Comparison of ENCODE assay signal across 23 cellular contexts in genomic region chr9:30995951-30996738, GRCh38.
"Had no signal": no experiment of that assay in that cellular context is flagged by ENCODE, and none has a peak within 500 bp of the region (broad histone marks: within the 10 kb centered on the region; RNA-seq: fewer than 3 reads in every experiment).

No MANE protein-coding gene starts in this region.

- DNase-seq: effector memory CD4-positive, alpha-beta T cell; esophagus squamous epithelium; foreskin keratinocyte; head of caudate nucleus; hippocampal formation; kidney glomerular epithelial cell; mesendoderm; naive B cell; occipital lobe; retina; spleen; stimulated activated CD4-positive, alpha-beta T cell treated with anti-CD3 and anti-CD28 coated beads, Interleukin-15, amount 100 ng/mL, for 24 hours; stimulated activated CD4-positive, alpha-beta T cell treated with anti-CD3 and anti-CD28 coated beads, Interleukin-1b, Interleukin-23, amount 100 ng/mL, for 48 hours; stimulated activated CD4-positive, alpha-beta T cell treated with anti-CD3 and anti-CD28 coated beads, Interleukin-4, amount 100 ng/mL, for 24 hours; tibial artery; upper lobe of left lung; uterus had no signal

- H3K4me1 Mint-ChIP-seq: naive B cell; nephron; stimulated activated memory B cell treated with anti-CD40 and anti-IgM and Interleukin-4, amounts not matched to agents 10 μg/mL and 1 μg/mL and 100 μg/mL, for 72 hours had no signal

- H3K9me3 Mint-ChIP-seq: stimulated activated naive CD8-positive, alpha-beta T cell treated with anti-CD3 and anti-CD28 coated beads, Interleukin-15, Interleukin-2, amounts not matched to agents 100 ng/mL and 50 ng/mL, for 24 hours had no signal

- H3K27me3 Mint-ChIP-seq: naive B cell; stimulated activated memory B cell treated with anti-CD40 and anti-IgM and Interleukin-4, amounts not matched to agents 10 μg/mL and 1 μg/mL and 100 μg/mL, for 72 hours; stimulated activated naive CD8-positive, alpha-beta T cell treated with anti-CD3 and anti-CD28 coated beads, Interleukin-15, Interleukin-2, amounts not matched to agents 100 ng/mL and 50 ng/mL, for 24 hours had no signal

- H3K4me1 ChIP-seq: esophagus squamous epithelium, foreskin keratinocyte, parathyroid adenoma, prostate gland, spleen, tibial artery, upper lobe of left lung, uterus had no signal

- H3K27ac Mint-ChIP-seq: naive B cell; nephron; stimulated activated memory B cell treated with anti-CD40 and anti-IgM and Interleukin-4, amounts not matched to agents 10 μg/mL and 1 μg/mL and 100 μg/mL, for 72 hours; stimulated activated naive CD8-positive, alpha-beta T cell treated with anti-CD3 and anti-CD28 coated beads, Interleukin-15, Interleukin-2, amounts not matched to agents 100 ng/mL and 50 ng/mL, for 24 hours had no signal

- H3K36me3 Mint-ChIP-seq: naive B cell; stimulated activated memory B cell treated with anti-CD40 and anti-IgM and Interleukin-4, amounts not matched to agents 10 μg/mL and 1 μg/mL and 100 μg/mL, for 72 hours had no signal

- H3K27ac ChIP-seq: esophagus squamous epithelium, foreskin keratinocyte, parathyroid adenoma, prostate gland, spleen, tibial artery, upper lobe of left lung, uterus had no signal

- H3K36me3 ChIP-seq: esophagus squamous epithelium, prostate gland, spleen, tibial artery, upper lobe of left lung, uterus had no signal

- H3K9ac ChIP-seq: parathyroid adenoma had no signal

- H3K9me3 ChIP-seq: esophagus squamous epithelium, prostate gland, tibial artery, upper lobe of left lung, uterus had no signal

- H3K27me3 ChIP-seq: esophagus squamous epithelium, foreskin keratinocyte, spleen, tibial artery, upper lobe of left lung, uterus had no signal

- H3K4me3 Mint-ChIP-seq: naive B cell; nephron; stimulated activated memory B cell treated with anti-CD40 and anti-IgM and Interleukin-4, amounts not matched to agents 10 μg/mL and 1 μg/mL and 100 μg/mL, for 72 hours; stimulated activated naive CD8-positive, alpha-beta T cell treated with anti-CD3 and anti-CD28 coated beads, Interleukin-15, Interleukin-2, amounts not matched to agents 100 ng/mL and 50 ng/mL, for 24 hours had no signal

- ATAC-seq: foreskin keratinocyte; sciatic nerve; stimulated activated memory B cell treated with anti-CD40 and anti-IgM and Interleukin-4, amounts not matched to agents 10 μg/mL and 1 μg/mL and 100 μg/mL, for 72 hours had no signal

- H3K4me3 ChIP-seq: esophagus squamous epithelium, prostate gland, spleen, tibial artery, upper lobe of left lung, uterus had no signal
